Comparison of ENCODE assay signal across 17 cellular contexts in genomic region chr13:21342699-21343442, GRCh38.
DNase-seq lines count a peak whose midpoint lies in the region; ATAC-seq, FAIRE-seq and TF ChIP-seq lines count a peak whose summit lies in the region.
"Had no signal": no experiment of that assay in that cellular context is flagged by ENCODE, and none has a peak within 500 bp of the region (broad histone marks: within the 10 kb centered on the region; RNA-seq: fewer than 3 reads in every experiment).

No MANE protein-coding gene starts in this region.

- in situ Hi-C loops in K562 (cut with MboI), result no loop called here

- H3K4me2 ChIP-seq in BLaER1 (peak overlapping the region; percentile 94), DND-41 (ENCODE audit: insufficient read depth, low read length) (peak overlapping the region; percentile 79), K562 (ENCODE audit: insufficient read depth, low read length) (no peak overlapping the region)
- H3K4me2 ChIP-seq: GM23338, PC-9 had no signal

- H3K36me3 Mint-ChIP-seq in activated CD4-positive, alpha-beta T cell treated with anti-CD3 and anti-CD28 coated beads, Interleukin-2, amount 10 ng/mL, durations not matched to agents 24 days and 14 days (ENCODE audit: low read depth), result peaks cover 2% of the 10 kb centered on the region

- 13% methylated on average over 4 of the region's 5 CpGs for WGBS in K562 (ENCODE audit: insufficient coverage, low coverage, missing lambda C conversion rate)

- H3K4me3 ChIP-seq in BLaER1, result peak overlapping the region; percentile 64
- peak overlapping the region in 1 of 2 experiments; percentile 61; a peak in 2 of 4 replicates for H3K4me3 ChIP-seq in DND-41 (ENCODE audit: low read depth in 1 of 2, low read length in 2 of 2)
- no peak overlapping the region for H3K4me3 ChIP-seq in K562
- H3K4me3 ChIP-seq: GM23338, PC-9 had no signal

- no peaks in the 10 kb centered on the region for H3K9me1 ChIP-seq in K562 (ENCODE audit: control insufficient read depth, insufficient read depth, low read length)

- no peak overlapping the region for H3K27ac Mint-ChIP-seq in activated CD4-positive, alpha-beta T cell treated with anti-CD3 and anti-CD28 coated beads, Interleukin-2, amount 10 ng/mL, durations not matched to agents 24 days and 14 days
- H3K27ac Mint-ChIP-seq: GM23338 had no signal

- H3K9me3 Mint-ChIP-seq in activated CD4-positive, alpha-beta T cell treated with anti-CD3 and anti-CD28 coated beads, Interleukin-2, amount 10 ng/mL, durations not matched to agents 24 days and 14 days, result no peaks in the 10 kb centered on the region
- H3K9me3 Mint-ChIP-seq: CD4-positive, CD25-positive, alpha-beta regulatory T cell; GM23338 had no signal

- ATAC-seq in DND-41 (ENCODE audit: insufficient read depth, low read depth) (no peak), K562 (no peak)

- H3K9ac ChIP-seq in BLaER1, result peak overlapping the region; percentile 81; the same call in 1 of the 2 replicates
- H3K9ac ChIP-seq in DND-41 (ENCODE audit: low read depth, low read length), result peak overlapping the region; percentile 71
- H3K9ac ChIP-seq in K562 (ENCODE audit: insufficient read depth in 1 of 2, low read depth in 2 of 2, low read length in 2 of 2), result no peak overlapping the region

- TF ChIP-seq RAD21 in K562 (CRISPR knock-in tag; conservative IDR thresholded peaks at IDR 0.05 in 1 of 2, IDR thresholded peaks at IDR 0.05 in 1 of 2), result no peak

- TF ChIP-seq EP300 in K562 (IDR thresholded peaks at IDR 0.05; ENCODE audit: low read length), result no peak

- no TSS peak for BruUV-seq in K562 (replicated peaks; lab: Mats Ljungman, UMichigan)

- H3K27me3 Mint-ChIP-seq in activated CD4-positive, alpha-beta T cell treated with anti-CD3 and anti-CD28 coated beads, Interleukin-2, amount 10 ng/mL, durations not matched to agents 24 days and 14 days, result no peaks in the 10 kb centered on the region
- H3K27me3 Mint-ChIP-seq: CD4-positive, CD25-positive, alpha-beta regulatory T cell had no signal

- H3K9me3 ChIP-seq in BLaER1 (no peaks in the 10 kb centered on the region), DND-41 (ENCODE audit: insufficient read depth, low read length, severe bottlenecking) (no peaks in the 10 kb centered on the region), K562 (replicated peaks; ENCODE audit: control insufficient read depth, insufficient read depth, low read depth, low read length) (no peaks in the 10 kb centered on the region)

- H4K20me1 ChIP-seq in BLaER1 (no peaks in the 10 kb centered on the region; the same call in 1 of the 2 replicates), DND-41 (ENCODE audit: insufficient read depth, low read length) (no peaks in the 10 kb centered on the region), K562 (replicated peaks; ENCODE audit: control insufficient read depth, insufficient read depth, low read length) (no peaks in the 10 kb centered on the region)

- H3K79me2 ChIP-seq in DND-41 (ENCODE audit: insufficient read depth, low read length) (peaks cover 25% of the 10 kb centered on the region), K562 (ENCODE audit: control insufficient read depth, insufficient read depth, low read length) (no peaks in the 10 kb centered on the region)

- POLR2A ChIA-PET in K562 (lab: Yijun Ruan, JAX), result no interaction called here

- intact Hi-C loops in activated CD4-positive, alpha-beta T cell treated with anti-CD3 and anti-CD28 coated beads, Interleukin-2, amount 10 ng/mL, durations not matched to agents 24 days and 14 days (cut with micrococcal nuclease), result no loop called here
- intact Hi-C loops in K562 (cut with micrococcal nuclease), result no loop called here

- CTCF ChIA-PET in K562 (lab: Yijun Ruan, JAX; ENCODE audit: low intra/inter-chr PET ratio), result no interaction called here

- H3K4me1 Mint-ChIP-seq in activated CD4-positive, alpha-beta T cell treated with anti-CD3 and anti-CD28 coated beads, Interleukin-2, amount 10 ng/mL, durations not matched to agents 24 days and 14 days, result peaks cover 29% of the 10 kb centered on the region

- H2AFZ ChIP-seq in DND-41 (ENCODE audit: low read depth, low read length), result no peak overlapping the region; the same call in 1 of the 2 replicates
- H2AFZ ChIP-seq in K562 (ENCODE audit: low read depth, low read length), result no peak overlapping the region
- H2AFZ ChIP-seq: GM23338, PC-9 had no signal

- H3K27me3 ChIP-seq in BLaER1 (no peaks in the 10 kb centered on the region), DND-41 (ENCODE audit: insufficient read depth, low read length, poor library complexity) (no peaks in the 10 kb centered on the region), K562 (ENCODE audit: control insufficient read depth in 2 of 2, insufficient read depth in 2 of 2, low read length in 2 of 2) (peaks cover 0 to 8% of the 10 kb centered on the region in 2 experiments; a peak in 3 of 5 replicates)

- TF ChIP-seq CTCF in DND-41 (IDR thresholded peaks at IDR 0.05; ENCODE audit: borderline replicate concordance, extremely low read depth, low read length, poor library complexity, severe bottlenecking), result no peak
- no peak for TF ChIP-seq CTCF in K562 (IDR thresholded peaks at IDR 0.05 in 2 of 3, conservative IDR thresholded peaks at IDR 0.05 in 1 of 3; ENCODE audit: insufficient read depth in 2 of 3, low read depth in 1 of 3, low read length in 3 of 3)
- TF ChIP-seq CTCF in GM20000 (IDR thresholded peaks at IDR 0.05; ENCODE audit: extremely low read depth, missing control alignments), result no peak

- H3K27ac ChIP-seq in BLaER1 (peak overlapping the region; percentile 90), DND-41 (ENCODE audit: low read length) (peak overlapping the region; percentile 95), K562 (ENCODE audit: extremely low read depth, low read depth, low read length) (no peak overlapping the region)
- H3K27ac ChIP-seq: PC-9 had no signal

- no peak for FAIRE-seq in K562 (lab: Jason Lieb, UNC)
- FAIRE-seq: D721Med had no signal

- H3K4me3 Mint-ChIP-seq in activated CD4-positive, alpha-beta T cell treated with anti-CD3 and anti-CD28 coated beads, Interleukin-2, amount 10 ng/mL, durations not matched to agents 24 days and 14 days, result peak overlapping the region; percentile 79
- H3K4me3 Mint-ChIP-seq: GM23338 had no signal

- H3K36me3 ChIP-seq in BLaER1 (peaks cover 25% of the 10 kb centered on the region), DND-41 (ENCODE audit: insufficient read depth, low read length) (0 out of 2 replicates have a peak, but pooled peaks cover 3% of the 10 kb centered on the region), K562 (ENCODE audit: control insufficient read depth, insufficient read depth, low read length) (no peaks in the 10 kb centered on the region)

- TF ChIP-seq POLR2A in K562 (conservative IDR thresholded peaks at IDR 0.05), result no peak

- peaks cover 63% of the 10 kb centered on the region for H3K4me1 ChIP-seq in BLaER1
- peaks cover 34% of the 10 kb centered on the region for H3K4me1 ChIP-seq in DND-41 (ENCODE audit: insufficient read depth, low read length)
- no peaks in the 10 kb centered on the region; a peak in 1 of 5 replicates for H3K4me1 ChIP-seq in K562 (replicated peaks in 1 of 2; ENCODE audit: control insufficient read depth in 2 of 2, insufficient read depth in 2 of 2, low read length in 2 of 2)

- no peak for DNase-seq in activated CD4-positive, alpha-beta T cell treated with anti-CD3 and anti-CD28 coated beads, Interleukin-2, amount 10 ng/mL, durations not matched to agents 24 days and 14 days
- DNase-seq in activated CD4-positive, alpha-beta T cell treated with anti-CD3 and anti-CD28 coated beads, Interleukin-2, amount 50 U/mL, for 4 hours, result no peak
- DNase-seq in DND-41, result no peak
- DNase-seq in K562 (ENCODE audit: extremely low read depth in 1 of 4, low spot score in 3 of 4), result no peak
- no peak for DNase-seq in GM20000 (ENCODE audit: low spot score)
- no peak for DNase-seq in NCI-H526 (lab: John Stamatoyannopoulos, UW)
- DNase-seq: DMS79 treated with DMSO at 0.1 percent for 48 hours, GF-D8, IMR-90, NCI-H1048, NCI-H146, NCI-H2081 treated with DMSO at 0.1 percent for 48 hours, PC-9 had no signal

TF ChIP-seq in K562, 482 proteins besides CTCF, POLR2A, EP300 and RAD21 (continues in another document):
- no peak for TF ChIP-seq SPI1 (IDR thresholded peaks at IDR 0.05; ENCODE audit: borderline replicate concordance, low read depth, low read length)
- TF ChIP-seq ZNF449 (CRISPR knock-in tag; IDR thresholded peaks at IDR 0.05), result no peak
- no peak for TF ChIP-seq ZNF239 (CRISPR knock-in tag; IDR thresholded peaks at IDR 0.05)
- no peak for TF ChIP-seq ZNF282 (CRISPR knock-in tag; IDR thresholded peaks at IDR 0.05)
- TF ChIP-seq ZBTB11 (CRISPR knock-in tag; IDR thresholded peaks at IDR 0.05), result no peak
- TF ChIP-seq ZNF24 (IDR thresholded peaks at IDR 0.05), result no peak

Comparison
In these comparisons a context has a peak if more than half of its experiments do, and no peak if none do; other contexts are left out.
1. H3K9ac ChIP-seq: peak in BLaER1 (single experiment) and DND-41 (single experiment); none in K562 (0 of 2).